In the genomic region with DNA sequence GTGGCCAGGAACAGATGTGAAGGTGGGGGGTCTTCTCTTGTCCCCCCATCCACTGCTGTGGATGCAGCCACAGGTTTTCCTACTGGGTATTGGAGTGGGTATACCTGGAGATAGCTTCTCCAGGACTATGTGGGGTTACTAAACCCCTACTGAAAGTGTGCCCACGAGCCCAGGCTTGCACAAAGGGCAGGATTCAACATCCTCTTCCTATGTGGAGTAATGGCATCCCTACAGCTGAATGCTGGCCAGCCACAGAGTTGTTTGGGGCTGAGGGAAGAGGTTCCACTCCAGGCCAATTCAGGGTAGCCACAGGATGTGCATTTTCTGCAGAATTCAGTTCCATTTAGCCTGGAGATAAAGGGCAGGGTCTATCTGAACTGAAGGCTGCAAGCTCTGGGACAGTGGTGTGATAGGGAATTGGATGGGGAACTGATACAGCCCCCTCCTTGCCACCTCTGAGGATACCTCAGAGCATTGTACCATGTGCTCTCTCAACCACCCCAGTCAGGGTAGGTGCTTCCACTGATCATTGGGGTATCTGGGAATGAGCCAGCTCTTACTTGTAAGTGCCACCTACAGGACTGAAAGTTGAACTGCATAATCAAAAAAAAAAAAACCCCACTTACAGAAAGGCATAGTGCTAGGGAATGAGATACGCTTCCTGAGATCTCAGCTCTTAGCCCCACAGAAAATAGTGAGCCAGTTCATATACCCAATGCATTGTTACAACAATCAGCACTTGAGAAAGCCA, we compare ENCODE assay signal across 10 cellular contexts.
DNase-seq lines count a peak whose midpoint lies in the region; ATAC-seq, FAIRE-seq and TF ChIP-seq lines count a peak whose summit lies in the region.
"Had no signal": no experiment of that assay in that cellular context is flagged by ENCODE, and none has a peak within 500 bp of the region (broad histone marks: within the 10 kb centered on the region; RNA-seq: fewer than 3 reads in every experiment).

No MANE protein-coding gene starts in this region.

- H3K9me1 ChIP-seq in endothelial cell of umbilical vein (replicated peaks; ENCODE audit: control insufficient read depth, extremely low read depth, insufficient read depth, low read length), result no peaks in the 10 kb centered on the region

- in situ Hi-C loops in GM13977 (cut with MboI; ENCODE audit: low pct_unique_long_range_greater_than_20kb, low sequenced_read_pairs, unreplicated experiment), result no loop called here

- H3K79me2 ChIP-seq in MM.1S (ENCODE audit: low read length) (no peaks in the 10 kb centered on the region), endothelial cell of umbilical vein (ENCODE audit: control insufficient read depth, insufficient read depth, low read length) (no peaks in the 10 kb centered on the region)

- peak; percentile 35 for FAIRE-seq in endothelial cell of umbilical vein (lab: Jason Lieb, UNC)
- FAIRE-seq: GM18507 had no signal

- no peaks in the 10 kb centered on the region for H3K36me3 Mint-ChIP-seq in CD8-positive, alpha-beta T cell
- no peaks in the 10 kb centered on the region for H3K36me3 Mint-ChIP-seq in T-cell

- POLR2A ChIA-PET in endothelial cell of umbilical vein (lab: Charles Lee), result no interaction called here
- POLR2A ChIA-PET in CD8-positive, alpha-beta T cell (lab: Charles Lee), result no interaction called here
- POLR2A ChIA-PET in T-cell (lab: Charles Lee), result no interaction called here

- H3K9ac ChIP-seq in MM.1S (ENCODE audit: low read length) (no peak overlapping the region), endothelial cell of umbilical vein (replicated peaks; ENCODE audit: extremely low read depth, insufficient read depth, low read length) (no peak overlapping the region)

- dilution Hi-C loops in endothelial cell of umbilical vein (cut with MboI; ENCODE audit: extremely low pct_ligation_motif_present, low sequenced_read_pairs), result no loop called here

- no peak overlapping the region for H3K4me3 ChIP-seq in MM.1S (ENCODE audit: low read length)
- no peak overlapping the region for H3K4me3 ChIP-seq in endothelial cell of umbilical vein (replicated peaks in 1 of 3; ENCODE audit: insufficient read depth in 1 of 3, low read depth in 1 of 3, low read length in 3 of 3)
- H3K4me3 ChIP-seq in CD8-positive, alpha-beta T cell (ENCODE audit: low read depth, low read length), result no peak overlapping the region

- TF ChIP-seq CTCF in 22Rv1 (IDR thresholded peaks at IDR 0.05) (peak; percentile 74), GM13977 (IDR thresholded peaks at IDR 0.05; ENCODE audit: extremely low read depth, insufficient read depth, missing control alignments) (peak; percentile 42), MM.1S (IDR thresholded peaks at IDR 0.05; ENCODE audit: low read length) (peak; percentile 59), endothelial cell of umbilical vein (IDR thresholded peaks at IDR 0.05; ENCODE audit: extremely low read depth in 1 of 2, insufficient read depth in 1 of 2, low read depth in 1 of 2, low read length in 2 of 2) (peak; percentile 36 to 50)
- TF ChIP-seq CTCF in CD8-positive, alpha-beta T cell (IDR thresholded peaks at IDR 0.05), result no peak

- H3K4me1 Mint-ChIP-seq in CD8-positive, alpha-beta T cell (ENCODE audit: low read depth), result no peaks in the 10 kb centered on the region
- H3K4me1 Mint-ChIP-seq in T-cell, result no peaks in the 10 kb centered on the region

- H4K20me1 ChIP-seq in MM.1S (ENCODE audit: insufficient read depth, low read length) (no peaks in the 10 kb centered on the region), endothelial cell of umbilical vein (replicated peaks; ENCODE audit: control insufficient read depth, extremely low read depth, insufficient read depth, low read length) (no peaks in the 10 kb centered on the region)

- no peaks in the 10 kb centered on the region for H3F3A ChIP-seq in MM.1S (ENCODE audit: insufficient read depth, low read length)

- H2AFZ ChIP-seq in MM.1S (ENCODE audit: low read length) (no peak overlapping the region), endothelial cell of umbilical vein (ENCODE audit: low read depth, low read length) (no peak overlapping the region)

- H3K27ac Mint-ChIP-seq in CD8-positive, alpha-beta T cell, result no peak overlapping the region
- no peak overlapping the region for H3K27ac Mint-ChIP-seq in T-cell

- no peak for TF ChIP-seq POLR2A in endothelial cell of umbilical vein (IDR thresholded peaks at IDR 0.05; ENCODE audit: low read depth, low read length)

- no peak for DNase-seq in GM13977 (ENCODE audit: low spot score)
- peak; percentile 44 for DNase-seq in MM.1S
- DNase-seq in endothelial cell of umbilical vein (ENCODE audit: low read depth, low spot score), result peak; percentile 53
- DNase-seq in T-helper 9 cell, result no peak
- no peak for DNase-seq in CD8-positive, alpha-beta T cell
- no peak for DNase-seq in T-cell
- DNase-seq in midbrain (lab: John Stamatoyannopoulos, UW), result no peak
- DNase-seq: activated T-cell treated with anti-CD3 and anti-CD28 coated beads for 4 hours had no signal

- H3K27me3 Mint-ChIP-seq in CD8-positive, alpha-beta T cell (ENCODE audit: low read depth), result peaks cover 3% of the 10 kb centered on the region
- no peaks in the 10 kb centered on the region for H3K27me3 Mint-ChIP-seq in T-cell

- H3K4me2 ChIP-seq in MM.1S (ENCODE audit: low read depth, low read length) (no peak overlapping the region), endothelial cell of umbilical vein (ENCODE audit: insufficient read depth, low read length) (no peak overlapping the region)

- no peak overlapping the region for H3K27ac ChIP-seq in 22Rv1
- no peak overlapping the region for H3K27ac ChIP-seq in MM.1S (ENCODE audit: low read length)
- H3K27ac ChIP-seq in endothelial cell of umbilical vein (ENCODE audit: insufficient read depth, low read depth, low read length), result no peak overlapping the region
- no peak overlapping the region for H3K27ac ChIP-seq in CD8-positive, alpha-beta T cell (ENCODE audit: low read depth, low read length)

- no TSS peak for BruUV-seq in endothelial cell of umbilical vein (replicated peaks; lab: Mats Ljungman, UMichigan)

- H3K4me1 ChIP-seq in MM.1S (ENCODE audit: low read length) (peaks cover 10% of the 10 kb centered on the region), endothelial cell of umbilical vein (ENCODE audit: control insufficient read depth, extremely low read depth, insufficient read depth, low read length) (no peaks in the 10 kb centered on the region)
- H3K4me1 ChIP-seq in CD8-positive, alpha-beta T cell (ENCODE audit: insufficient read depth, low read length), result no peaks in the 10 kb centered on the region

- H3K4me3 Mint-ChIP-seq in CD8-positive, alpha-beta T cell, result no peak overlapping the region
- no peak overlapping the region for H3K4me3 Mint-ChIP-seq in T-cell

- CTCF ChIA-PET in endothelial cell of umbilical vein (lab: Charles Lee) (interaction anchor here (0.6 to 1.6 kb wide), 14 partner anchors 9 to 600 kb away, joined by 3 to 5 read pairs (median 4); no protein-coding TSS in a partner anchor), T-cell (lab: Charles Lee) (interaction anchor here (0.6 kb wide), 2 partner anchors 542 to 965 kb away, joined by 3 read pairs; no protein-coding TSS in a partner anchor)
- CTCF ChIA-PET in CD8-positive, alpha-beta T cell (lab: Charles Lee), result no interaction called here

- H3K9me3 ChIP-seq in MM.1S (replicated peaks; ENCODE audit: insufficient read depth, low read length) (no peaks in the 10 kb centered on the region), endothelial cell of umbilical vein (replicated peaks; ENCODE audit: control insufficient read depth, insufficient read depth, low read length) (no peaks in the 10 kb centered on the region)
- no peaks in the 10 kb centered on the region for H3K9me3 ChIP-seq in CD8-positive, alpha-beta T cell (ENCODE audit: low read length)

- H3K36me3 ChIP-seq in MM.1S (replicated peaks; ENCODE audit: insufficient read depth, low read length) (no peaks in the 10 kb centered on the region), endothelial cell of umbilical vein (ENCODE audit: control insufficient read depth in 2 of 2, extremely low read depth in 1 of 2, insufficient read depth in 2 of 2, low read length in 2 of 2) (no peaks in the 10 kb centered on the region)
- H3K36me3 ChIP-seq in CD8-positive, alpha-beta T cell (ENCODE audit: insufficient read depth, low read length), result no peaks in the 10 kb centered on the region

- H3K27me3 ChIP-seq in MM.1S (replicated peaks; ENCODE audit: insufficient read depth, low read length) (no peaks in the 10 kb centered on the region), endothelial cell of umbilical vein (ENCODE audit: control insufficient read depth in 2 of 2, insufficient read depth in 2 of 2, low read length in 2 of 2) (no peaks in the 10 kb centered on the region)
- H3K27me3 ChIP-seq in CD8-positive, alpha-beta T cell (ENCODE audit: insufficient read depth, low read length), result no peaks in the 10 kb centered on the region

- peaks cover 8% of the 10 kb centered on the region for H3K9me3 Mint-ChIP-seq in CD8-positive, alpha-beta T cell
- H3K9me3 Mint-ChIP-seq in T-cell, result peaks cover 0 to 15% (median 5%) of the 10 kb centered on the region in 3 donors

- intact Hi-C loops in endothelial cell of umbilical vein (cut with micrococcal nuclease), result loop anchor here (1.0 to 10.0 kb wide), 3 partner anchors 239 to 602 kb away; no protein-coding TSS in a partner anchor
- intact Hi-C loops in CD8-positive, alpha-beta T cell (cut with DNase I, micrococcal nuclease), result no loop called here

- H3K9me2 ChIP-seq in MM.1S (replicated peaks; ENCODE audit: insufficient read depth, low read length), result no peaks in the 10 kb centered on the region

- ATAC-seq in CD8-positive, alpha-beta T cell, result no peak
- ATAC-seq in T-cell (replicated peaks in 1 of 4), result no peak

TF ChIP-seq in endothelial cell of umbilical vein, 7 proteins besides CTCF, POLR2A, EP300 and RAD21:
- TF ChIP-seq MAX (IDR thresholded peaks at IDR 0.05; ENCODE audit: insufficient read depth, insufficient read length) (no peak), EZH2 (IDR thresholded peaks at IDR 0.05; ENCODE audit: borderline replicate concordance, low read depth, low read length, severe bottlenecking) (no peak), POLR2AphosphoS5 (IDR thresholded peaks at IDR 0.05; ENCODE audit: insufficient read depth, low read depth, low read length) (no peak), JUN (IDR thresholded peaks at IDR 0.05; ENCODE audit: borderline replicate concordance, insufficient read depth, insufficient read length, low read depth) (no peak), MYC (IDR thresholded peaks at IDR 0.05; ENCODE audit: low read depth, low read length) (no peak), FOS (IDR thresholded peaks at IDR 0.05; ENCODE audit: borderline replicate concordance, insufficient read depth, low read length) (no peak), GATA2 (IDR thresholded peaks at IDR 0.05; ENCODE audit: insufficient read depth, insufficient read length, low read depth, low read length) (no peak)

Comparison
In these comparisons a context has a peak if more than half of its experiments do, and no peak if none do; other contexts are left out.
1. DNase-seq: peak in MM.1S (single experiment) and endothelial cell of umbilical vein (single experiment); none in GM13977 (single experiment), T-helper 9 cell (single experiment), CD8-positive, alpha-beta T cell (0 of 7), T-cell (0 of 34) and midbrain (single experiment).